In genomic region chr10:6918305-6918704, GRCh38 we compare ENCODE assay signal across 1 cellular context.
TF ChIP-seq lines count a peak whose summit lies in the region.

No MANE protein-coding gene starts in this region.

TF ChIP-seq in K562, 482 proteins besides CTCF, POLR2A, EP300 and RAD21 (continued from another document):
- TF ChIP-seq, protein P1, sequence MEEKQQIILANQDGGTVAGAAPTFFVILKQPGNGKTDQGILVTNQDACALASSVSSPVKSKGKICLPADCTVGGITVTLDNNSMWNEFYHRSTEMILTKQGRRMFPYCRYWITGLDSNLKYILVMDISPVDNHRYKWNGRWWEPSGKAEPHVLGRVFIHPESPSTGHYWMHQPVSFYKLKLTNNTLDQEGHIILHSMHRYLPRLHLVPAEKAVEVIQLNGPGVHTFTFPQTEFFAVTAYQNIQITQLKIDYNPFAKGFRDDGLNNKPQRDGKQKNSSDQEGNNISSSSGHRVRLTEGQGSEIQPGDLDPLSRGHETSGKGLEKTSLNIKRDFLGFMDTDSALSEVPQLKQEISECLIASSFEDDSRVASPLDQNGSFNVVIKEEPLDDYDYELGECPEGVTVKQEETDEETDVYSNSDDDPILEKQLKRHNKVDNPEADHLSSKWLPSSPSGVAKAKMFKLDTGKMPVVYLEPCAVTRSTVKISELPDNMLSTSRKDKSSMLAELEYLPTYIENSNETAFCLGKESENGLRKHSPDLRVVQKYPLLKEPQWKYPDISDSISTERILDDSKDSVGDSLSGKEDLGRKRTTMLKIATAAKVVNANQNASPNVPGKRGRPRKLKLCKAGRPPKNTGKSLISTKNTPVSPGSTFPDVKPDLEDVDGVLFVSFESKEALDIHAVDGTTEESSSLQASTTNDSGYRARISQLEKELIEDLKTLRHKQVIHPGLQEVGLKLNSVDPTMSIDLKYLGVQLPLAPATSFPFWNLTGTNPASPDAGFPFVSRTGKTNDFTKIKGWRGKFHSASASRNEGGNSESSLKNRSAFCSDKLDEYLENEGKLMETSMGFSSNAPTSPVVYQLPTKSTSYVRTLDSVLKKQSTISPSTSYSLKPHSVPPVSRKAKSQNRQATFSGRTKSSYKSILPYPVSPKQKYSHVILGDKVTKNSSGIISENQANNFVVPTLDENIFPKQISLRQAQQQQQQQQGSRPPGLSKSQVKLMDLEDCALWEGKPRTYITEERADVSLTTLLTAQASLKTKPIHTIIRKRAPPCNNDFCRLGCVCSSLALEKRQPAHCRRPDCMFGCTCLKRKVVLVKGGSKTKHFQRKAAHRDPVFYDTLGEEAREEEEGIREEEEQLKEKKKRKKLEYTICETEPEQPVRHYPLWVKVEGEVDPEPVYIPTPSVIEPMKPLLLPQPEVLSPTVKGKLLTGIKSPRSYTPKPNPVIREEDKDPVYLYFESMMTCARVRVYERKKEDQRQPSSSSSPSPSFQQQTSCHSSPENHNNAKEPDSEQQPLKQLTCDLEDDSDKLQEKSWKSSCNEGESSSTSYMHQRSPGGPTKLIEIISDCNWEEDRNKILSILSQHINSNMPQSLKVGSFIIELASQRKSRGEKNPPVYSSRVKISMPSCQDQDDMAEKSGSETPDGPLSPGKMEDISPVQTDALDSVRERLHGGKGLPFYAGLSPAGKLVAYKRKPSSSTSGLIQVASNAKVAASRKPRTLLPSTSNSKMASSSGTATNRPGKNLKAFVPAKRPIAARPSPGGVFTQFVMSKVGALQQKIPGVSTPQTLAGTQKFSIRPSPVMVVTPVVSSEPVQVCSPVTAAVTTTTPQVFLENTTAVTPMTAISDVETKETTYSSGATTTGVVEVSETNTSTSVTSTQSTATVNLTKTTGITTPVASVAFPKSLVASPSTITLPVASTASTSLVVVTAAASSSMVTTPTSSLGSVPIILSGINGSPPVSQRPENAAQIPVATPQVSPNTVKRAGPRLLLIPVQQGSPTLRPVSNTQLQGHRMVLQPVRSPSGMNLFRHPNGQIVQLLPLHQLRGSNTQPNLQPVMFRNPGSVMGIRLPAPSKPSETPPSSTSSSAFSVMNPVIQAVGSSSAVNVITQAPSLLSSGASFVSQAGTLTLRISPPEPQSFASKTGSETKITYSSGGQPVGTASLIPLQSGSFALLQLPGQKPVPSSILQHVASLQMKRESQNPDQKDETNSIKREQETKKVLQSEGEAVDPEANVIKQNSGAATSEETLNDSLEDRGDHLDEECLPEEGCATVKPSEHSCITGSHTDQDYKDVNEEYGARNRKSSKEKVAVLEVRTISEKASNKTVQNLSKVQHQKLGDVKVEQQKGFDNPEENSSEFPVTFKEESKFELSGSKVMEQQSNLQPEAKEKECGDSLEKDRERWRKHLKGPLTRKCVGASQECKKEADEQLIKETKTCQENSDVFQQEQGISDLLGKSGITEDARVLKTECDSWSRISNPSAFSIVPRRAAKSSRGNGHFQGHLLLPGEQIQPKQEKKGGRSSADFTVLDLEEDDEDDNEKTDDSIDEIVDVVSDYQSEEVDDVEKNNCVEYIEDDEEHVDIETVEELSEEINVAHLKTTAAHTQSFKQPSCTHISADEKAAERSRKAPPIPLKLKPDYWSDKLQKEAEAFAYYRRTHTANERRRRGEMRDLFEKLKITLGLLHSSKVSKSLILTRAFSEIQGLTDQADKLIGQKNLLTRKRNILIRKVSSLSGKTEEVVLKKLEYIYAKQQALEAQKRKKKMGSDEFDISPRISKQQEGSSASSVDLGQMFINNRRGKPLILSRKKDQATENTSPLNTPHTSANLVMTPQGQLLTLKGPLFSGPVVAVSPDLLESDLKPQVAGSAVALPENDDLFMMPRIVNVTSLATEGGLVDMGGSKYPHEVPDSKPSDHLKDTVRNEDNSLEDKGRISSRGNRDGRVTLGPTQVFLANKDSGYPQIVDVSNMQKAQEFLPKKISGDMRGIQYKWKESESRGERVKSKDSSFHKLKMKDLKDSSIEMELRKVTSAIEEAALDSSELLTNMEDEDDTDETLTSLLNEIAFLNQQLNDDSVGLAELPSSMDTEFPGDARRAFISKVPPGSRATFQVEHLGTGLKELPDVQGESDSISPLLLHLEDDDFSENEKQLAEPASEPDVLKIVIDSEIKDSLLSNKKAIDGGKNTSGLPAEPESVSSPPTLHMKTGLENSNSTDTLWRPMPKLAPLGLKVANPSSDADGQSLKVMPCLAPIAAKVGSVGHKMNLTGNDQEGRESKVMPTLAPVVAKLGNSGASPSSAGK (IDR thresholded peaks at IDR 0.05): no peak
- TF ChIP-seq ZNF12 (CRISPR knock-in tag; IDR thresholded peaks at IDR 0.05) (no peak), ZNF764 (CRISPR knock-in tag; IDR thresholded peaks at IDR 0.05; ENCODE audit: low read depth) (no peak), NR2C1 (IDR thresholded peaks at IDR 0.05) (no peak), NR2C1 (tag; IDR thresholded peaks at IDR 0.05) (no peak), SRSF1 (IDR thresholded peaks at IDR 0.05; ENCODE audit: low read depth, low read length) (no peak), MAFG (tag; conservative IDR thresholded peaks at IDR 0.05) (0 out of 2 replicates have a peak, but pooled peaks have one; percentile 11)
